In genomic region chr15:85667491-85668424, GRCh38 we compare ENCODE assay signal across 8 cellular contexts.
DNase-seq lines count a peak whose midpoint lies in the region; ATAC-seq and TF ChIP-seq lines count a peak whose summit lies in the region.

No MANE protein-coding gene starts in this region.

- peak overlapping the region in 10 of 11 experiments; percentile 4 to 87 (median 50); a peak in 14 of 22 replicates for H3K27ac ChIP-seq in BLaER1 treated with 17β-estradiol and CSF1 and Interleukin-3, amounts not matched to agents 10 nM and 100 nM
- H3K27ac ChIP-seq in colonic mucosa (peak overlapping the region; percentile 50), thoracic aorta (peak overlapping the region; percentile 83 to 87)

- H3K36me3 Mint-ChIP-seq in T-helper 1 cell treated with Interleukin-12 subunit alpha and Interleukin-12 subunit beta and Interleukin-4 antibody, amounts not matched to agents 30 μg/mL and 1 μg/mL, for 36 hours (ENCODE audit: low read depth) = peaks cover 69% of the 10 kb centered on the region
- H3K36me3 Mint-ChIP-seq in memory B cell = peaks cover 47% of the 10 kb centered on the region

- no peaks in the 10 kb centered on the region for H3K27me3 ChIP-seq in BLaER1 treated with 17β-estradiol and CSF1 and Interleukin-3, amounts not matched to agents 10 nM and 100 nM
- H3K27me3 ChIP-seq in colonic mucosa (no peaks in the 10 kb centered on the region), thoracic aorta (replicated peaks; ENCODE audit: insufficient read depth) (no peaks in the 10 kb centered on the region)

- H3K9ac ChIP-seq in BLaER1 treated with 17β-estradiol and CSF1 and Interleukin-3, amounts not matched to agents 10 nM and 100 nM = peak overlapping the region in 4 of 11 experiments; percentile 6 to 72 (median 64); a peak in 8 of 22 replicates
- no peak overlapping the region for H3K9ac ChIP-seq in colonic mucosa (ENCODE audit: low read depth in 2 of 2, low read length in 2 of 2)

- peaks cover 85 to 100% (median 97%) of the 10 kb centered on the region in 11 experiments for H3K36me3 ChIP-seq in BLaER1 treated with 17β-estradiol and CSF1 and Interleukin-3, amounts not matched to agents 10 nM and 100 nM
- H3K36me3 ChIP-seq in colonic mucosa (peaks cover 17% of the 10 kb centered on the region), thoracic aorta (peaks cover 12% of the 10 kb centered on the region)

- H3K9me3 Mint-ChIP-seq in T-helper 1 cell treated with Interleukin-12 subunit alpha and Interleukin-12 subunit beta and Interleukin-4 antibody, amounts not matched to agents 30 μg/mL and 1 μg/mL, for 36 hours = no peaks in the 10 kb centered on the region
- H3K9me3 Mint-ChIP-seq in memory B cell = no peaks in the 10 kb centered on the region

- peak overlapping the region; percentile 23 for H3K4me3 Mint-ChIP-seq in T-helper 1 cell treated with Interleukin-12 subunit alpha and Interleukin-12 subunit beta and Interleukin-4 antibody, amounts not matched to agents 30 μg/mL and 1 μg/mL, for 36 hours
- H3K4me3 Mint-ChIP-seq in memory B cell = peak overlapping the region; percentile 2

- H3K27me3 Mint-ChIP-seq in T-helper 1 cell treated with Interleukin-12 subunit alpha and Interleukin-12 subunit beta and Interleukin-4 antibody, amounts not matched to agents 30 μg/mL and 1 μg/mL, for 36 hours (ENCODE audit: low read depth) = no peaks in the 10 kb centered on the region
- no peaks in the 10 kb centered on the region for H3K27me3 Mint-ChIP-seq in memory B cell

- no peak overlapping the region for H3K4me3 ChIP-seq in BLaER1 treated with 17β-estradiol and CSF1 and Interleukin-3, amounts not matched to agents 10 nM and 100 nM
- H3K4me3 ChIP-seq in colonic mucosa (no peak overlapping the region), thoracic aorta (peak overlapping the region; percentile 25)

- peaks cover 21% of the 10 kb centered on the region for H3K4me1 Mint-ChIP-seq in T-helper 1 cell treated with Interleukin-12 subunit alpha and Interleukin-12 subunit beta and Interleukin-4 antibody, amounts not matched to agents 30 μg/mL and 1 μg/mL, for 36 hours (ENCODE audit: low read depth)
- H3K4me1 Mint-ChIP-seq in memory B cell = peaks cover 11% of the 10 kb centered on the region

- peak overlapping the region; percentile 86 for H3K27ac Mint-ChIP-seq in T-helper 1 cell treated with Interleukin-12 subunit alpha and Interleukin-12 subunit beta and Interleukin-4 antibody, amounts not matched to agents 30 μg/mL and 1 μg/mL, for 36 hours
- peak overlapping the region; percentile 100 for H3K27ac Mint-ChIP-seq in memory B cell

- H3K9me3 ChIP-seq in BLaER1 treated with 17β-estradiol and CSF1 and Interleukin-3, amounts not matched to agents 10 nM and 100 nM (replicated peaks in 1 of 11) = peaks cover 0 to 20% (median 11%) of the 10 kb centered on the region in 11 experiments; a peak in 17 of 22 replicates
- H3K9me3 ChIP-seq in colonic mucosa (no peaks in the 10 kb centered on the region), thoracic aorta (no peaks in the 10 kb centered on the region)

- DNase-seq in GM19240 (ENCODE audit: insufficient read length, low spot score) (peak; percentile 15), colonic mucosa (peak; percentile 37), memory B cell (ENCODE audit: low spot score in 2 of 2) (peak in 1 of 2 donors; percentile 40), thoracic aorta (ENCODE audit: low spot score) (peak; percentile 57), NCI-H345 treated with DMSO at 0.1 percent for 48 hours (lab: John Stamatoyannopoulos, UW; ENCODE audit: unreplicated experiment) (no peak)

- H4K20me1 ChIP-seq in BLaER1 treated with 17β-estradiol and CSF1 and Interleukin-3, amounts not matched to agents 10 nM and 100 nM = peaks cover 0 to 96% (median 26%) of the 10 kb centered on the region in 11 experiments; a peak in 12 of 22 replicates

- TF ChIP-seq CTCF in colonic mucosa (IDR thresholded peaks at IDR 0.05) (no peak), thoracic aorta (IDR thresholded peaks at IDR 0.05) (no peak)

- intact Hi-C loops in colonic mucosa (cut with DNase I) = no loop called here

- H3K4me1 ChIP-seq in BLaER1 treated with 17β-estradiol and CSF1 and Interleukin-3, amounts not matched to agents 10 nM and 100 nM = peaks cover 7 to 26% (median 13%) of the 10 kb centered on the region in 10 experiments; a peak in 15 of 20 replicates
- no peaks in the 10 kb centered on the region for H3K4me1 ChIP-seq in colonic mucosa
- H3K4me1 ChIP-seq in thoracic aorta (ENCODE audit: control insufficient read depth in 1 of 2, low read depth in 2 of 2) = peaks cover 24 to 41% of the 10 kb centered on the region in 2 donors

- H3K4me2 ChIP-seq in BLaER1 treated with 17β-estradiol and CSF1 and Interleukin-3, amounts not matched to agents 10 nM and 100 nM = peak overlapping the region in 9 of 11 experiments; percentile 2 to 61 (median 24); a peak in 10 of 22 replicates

- ATAC-seq in HG03354 (IDR thresholded peaks at IDR 0.05; ENCODE audit: poor library complexity, severe bottlenecking, unreplicated experiment) = peak; percentile 97
- ATAC-seq in memory B cell (ENCODE audit: low read depth) = peak; percentile 93
- peak; percentile 99 for ATAC-seq in thoracic aorta (ENCODE audit: insufficient number of reproducible peaks, low FRiP score, low read depth)
